ENCODE assay signal across 1 cellular context in genomic region chr3:29516164-29516563, GRCh38.
TF ChIP-seq lines count a peak whose summit lies in the region.

No MANE protein-coding gene starts in this region.

TF ChIP-seq in SK-N-SH, 30 proteins besides CTCF, POLR2A, EP300 and RAD21 (continued from another document):
- TF ChIP-seq, protein P1, sequence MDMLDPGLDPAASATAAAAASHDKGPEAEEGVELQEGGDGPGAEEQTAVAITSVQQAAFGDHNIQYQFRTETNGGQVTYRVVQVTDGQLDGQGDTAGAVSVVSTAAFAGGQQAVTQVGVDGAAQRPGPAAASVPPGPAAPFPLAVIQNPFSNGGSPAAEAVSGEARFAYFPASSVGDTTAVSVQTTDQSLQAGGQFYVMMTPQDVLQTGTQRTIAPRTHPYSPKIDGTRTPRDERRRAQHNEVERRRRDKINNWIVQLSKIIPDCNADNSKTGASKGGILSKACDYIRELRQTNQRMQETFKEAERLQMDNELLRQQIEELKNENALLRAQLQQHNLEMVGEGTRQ (IDR thresholded peaks at IDR 0.05; ENCODE audit: borderline replicate concordance, low read depth, low read length) = no peak
- TF ChIP-seq POLR2AphosphoS5 (IDR thresholded peaks at IDR 0.05; ENCODE audit: low read depth, low read length) = no peak
